34 cellular contexts compared by ENCODE assay signal in the genomic region with DNA sequence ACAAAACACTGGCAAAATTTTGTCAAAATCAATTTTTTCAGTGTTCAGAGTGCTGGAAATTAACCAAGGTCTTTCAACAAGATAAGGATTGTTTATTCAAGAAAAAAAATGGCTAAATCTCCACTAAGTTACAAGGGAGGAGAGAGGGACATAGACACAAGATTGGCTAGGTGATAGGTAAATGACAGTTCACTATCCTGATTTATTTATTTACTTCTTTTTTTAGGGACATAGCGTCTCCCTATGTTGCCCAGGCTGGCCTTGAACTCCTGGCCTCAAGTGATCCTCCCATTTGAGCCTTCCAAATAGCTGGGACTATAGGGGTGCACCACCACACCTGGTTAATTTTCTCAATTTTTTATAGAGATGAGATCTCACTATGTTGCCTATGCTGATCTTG.
"Had no signal": no experiment of that assay in that cellular context is flagged by ENCODE, and none has a peak within 500 bp of the region (broad histone marks: within the 10 kb centered on the region; RNA-seq: fewer than 3 reads in every experiment).

No MANE protein-coding gene starts in this region.

- H3K4me3 Mint-ChIP-seq: activated B cell treated with CpG ODN at 0.5 μM for 24 hours; activated CD4-positive, alpha-beta memory T cell treated with anti-CD3 and anti-CD28 coated beads for 36 hours; activated CD4-positive, alpha-beta T cell treated with anti-CD3 and anti-CD28 coated beads, Interleukin-2, amount 10 ng/mL, durations not matched to agents 24 days and 14 days; activated CD8-positive, alpha-beta memory T cell treated with anti-CD3 and anti-CD28 coated beads, Interleukin-2, amount 10 ng/mL, durations not matched to agents 7 days and 5 days; activated CD8-positive, alpha-beta T cell treated with anti-CD3 and anti-CD28 coated beads for 36 hours; activated naive CD4-positive, alpha-beta T cell treated with anti-CD3 and anti-CD28 coated beads, Interleukin-2, amount 10 ng/mL, durations not matched to agents 7 days and 5 days; activated naive CD4-positive, alpha-beta T cell treated with anti-CD3 and anti-CD28 coated beads, Interleukin-2, amount 50 U/mL, for 24 hours; activated naive CD8-positive, alpha-beta T cell treated with anti-CD3 and anti-CD28 coated beads for 36 hours; activated T-cell treated with anti-CD3 and anti-CD28 coated beads, Interleukin-2, amount 50 U/mL, for 24 hours; T-helper 1 cell treated with Interleukin-12 subunit alpha and Interleukin-12 subunit beta and Interleukin-4 antibody, amounts not matched to agents 30 μg/mL and 1 μg/mL, for 36 hours; T-helper 2 cell treated with Interferon-gamma antibody and Interleukin-4, amounts not matched to agents 5 μg/mL and 100 μg/mL, for 36 hours had no signal

- ATAC-seq: activated CD8-positive, alpha-beta memory T cell treated with anti-CD3 and anti-CD28 coated beads, Interleukin-2, amount 10 ng/mL, durations not matched to agents 7 days and 5 days; activated CD8-positive, alpha-beta T cell treated with anti-CD3 and anti-CD28 coated beads for 36 hours; body of pancreas had no signal

- FAIRE-seq: astrocyte, TTC549 had no signal

- H3K27ac Mint-ChIP-seq: activated B cell treated with CpG ODN at 0.5 μM for 24 hours; activated CD4-positive, alpha-beta memory T cell treated with anti-CD3 and anti-CD28 coated beads for 36 hours; activated CD4-positive, alpha-beta T cell treated with anti-CD3 and anti-CD28 coated beads, Interleukin-2, amount 10 ng/mL, durations not matched to agents 24 days and 14 days; activated CD8-positive, alpha-beta memory T cell treated with anti-CD3 and anti-CD28 coated beads, Interleukin-2, amount 10 ng/mL, durations not matched to agents 7 days and 5 days; activated CD8-positive, alpha-beta T cell treated with anti-CD3 and anti-CD28 coated beads for 36 hours; activated naive CD4-positive, alpha-beta T cell treated with anti-CD3 and anti-CD28 coated beads, Interleukin-2, amount 10 ng/mL, durations not matched to agents 7 days and 5 days; activated naive CD4-positive, alpha-beta T cell treated with anti-CD3 and anti-CD28 coated beads, Interleukin-2, amount 50 U/mL, for 24 hours; activated naive CD8-positive, alpha-beta T cell treated with anti-CD3 and anti-CD28 coated beads for 36 hours; activated T-cell treated with anti-CD3 and anti-CD28 coated beads, Interleukin-2, amount 50 U/mL, for 24 hours; activated T-helper 2 cell treated with anti-CD3 and anti-CD28 coated beads, Interferon-gamma antibody, Interleukin-2, Interleukin-4, amounts not matched to agents 10 μg/mL and 5 μg/mL and 100 μg/mL, durations not matched to agents 14 hours and 24 hours and 36 hours; T-helper 1 cell treated with Interleukin-12 subunit alpha and Interleukin-12 subunit beta and Interleukin-4 antibody, amounts not matched to agents 30 μg/mL and 1 μg/mL, for 36 hours; T-helper 2 cell treated with Interferon-gamma antibody and Interleukin-4, amounts not matched to agents 5 μg/mL and 100 μg/mL, for 36 hours had no signal

- H3K27me3 Mint-ChIP-seq: activated CD4-positive, alpha-beta memory T cell treated with anti-CD3 and anti-CD28 coated beads for 36 hours had no signal

- DNase-seq: activated B cell treated with CpG ODN at 0.5 μM for 24 hours; activated CD4-positive, alpha-beta memory T cell treated with anti-CD3 and anti-CD28 coated beads for 36 hours; activated CD4-positive, alpha-beta T cell treated with anti-CD3 and anti-CD28 coated beads for 4 hours; activated CD4-positive, alpha-beta T cell treated with anti-CD3 and anti-CD28 coated beads, Interleukin-2, amount 10 ng/mL, durations not matched to agents 24 days and 14 days; activated CD4-positive, alpha-beta T cell treated with anti-CD3 and anti-CD28 coated beads, Interleukin-2, amount 50 U/mL, for 1 hour; activated CD4-positive, alpha-beta T cell treated with anti-CD3 and anti-CD28 coated beads, Interleukin-2, amount 50 U/mL, for 4 hours; activated CD4-positive, CD25-positive, alpha-beta regulatory T cell treated with anti-CD3 and anti-CD28 coated beads, Interleukin-2, amount 50 U/mL, for 72 hours; activated CD8-positive, alpha-beta memory T cell treated with anti-CD3 and anti-CD28 coated beads, Interleukin-2, amount 10 ng/mL, durations not matched to agents 7 days and 5 days; activated CD8-positive, alpha-beta memory T cell treated with anti-CD3 and anti-CD28 coated beads, Interleukin-2, amount 50 U/mL, for 48 hours; activated CD8-positive, alpha-beta T cell treated with anti-CD3 and anti-CD28 coated beads for 36 hours; activated effector memory CD4-positive, alpha-beta T cell treated with Interleukin-2 at 50 U/mL for 16 hours; activated gamma-delta T cell; activated naive CD4-positive, alpha-beta T cell treated with anti-CD3 and anti-CD28 coated beads, Interleukin-2, amount 10 ng/mL, durations not matched to agents 7 days and 5 days; activated naive CD4-positive, alpha-beta T cell treated with Interleukin-2 at 50 U/mL for 16 hours; activated naive CD8-positive, alpha-beta T cell treated with anti-CD3 and anti-CD28 coated beads for 36 hours; activated T-cell treated with anti-CD3 and anti-CD28 coated beads, Interleukin-2, amount 50 U/mL, for 24 hours; activated T-cell treated with anti-CD3 and anti-CD28 coated beads, Interleukin-2, amount 50 U/mL, for 48 hours; adrenal gland; amniotic stem cell; aorta; body of pancreas; brain microvascular endothelial cell; central memory CD4-positive, alpha-beta T cell; T-helper 1 cell; T-helper 2 cell; T-helper 9 cell had no signal

- H3K27me3 ChIP-seq: adrenal gland, body of pancreas, brain microvascular endothelial cell, breast epithelium had no signal

- H3K36me3 ChIP-seq: adrenal gland, brain microvascular endothelial cell, breast epithelium had no signal

- H3K4me3 ChIP-seq: adrenal gland, body of pancreas, breast epithelium had no signal

- H3K9me3 Mint-ChIP-seq: activated CD4-positive, alpha-beta T cell treated with anti-CD3 and anti-CD28 coated beads, Interleukin-2, amount 10 ng/mL, durations not matched to agents 24 days and 14 days; activated naive CD4-positive, alpha-beta T cell treated with anti-CD3 and anti-CD28 coated beads, Interleukin-2, amount 50 U/mL, for 24 hours had no signal

- H3K27ac ChIP-seq: adrenal gland, body of pancreas, brain microvascular endothelial cell, breast epithelium, VCaP had no signal
